In the genomic region with DNA sequence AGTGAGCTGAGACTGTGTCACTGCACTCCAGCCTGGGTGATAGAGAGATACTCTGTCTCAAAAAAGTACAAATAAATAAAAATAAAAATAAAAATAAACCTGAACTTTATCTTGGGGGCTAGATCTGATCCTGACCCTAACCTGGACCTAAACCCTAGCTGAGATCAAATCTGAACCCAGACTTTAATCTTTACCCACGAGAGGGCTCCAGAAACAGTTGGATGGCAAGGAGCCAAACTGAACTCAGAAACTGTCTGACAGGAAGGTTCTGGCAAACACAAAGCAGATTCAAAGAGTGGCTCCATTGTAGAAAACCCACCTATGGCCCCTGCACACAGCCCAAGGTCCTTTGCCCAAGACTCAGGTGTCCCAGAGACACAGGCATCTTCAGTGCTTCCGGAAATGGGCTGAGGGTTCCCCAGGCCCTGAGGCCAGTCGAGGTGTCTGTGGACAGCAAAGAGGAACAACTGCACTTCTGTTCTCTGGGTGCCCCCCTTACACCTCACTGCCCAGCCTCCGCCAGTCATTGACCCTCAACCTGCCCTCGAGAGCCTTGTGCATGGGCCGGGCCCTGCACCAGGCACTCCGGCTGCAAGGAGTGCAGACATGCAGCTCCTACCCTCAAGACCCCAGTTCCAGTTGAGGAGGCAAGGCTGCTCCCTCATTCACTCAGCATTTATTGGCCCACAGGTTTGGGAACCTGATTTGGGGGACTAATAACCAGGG, we compare ENCODE assay signal across 17 cellular contexts.
DNase-seq lines count a peak whose midpoint lies in the region; ATAC-seq, FAIRE-seq and TF ChIP-seq lines count a peak whose summit lies in the region.
"Had no signal": no experiment of that assay in that cellular context is flagged by ENCODE, and none has a peak within 500 bp of the region (broad histone marks: within the 10 kb centered on the region; RNA-seq: fewer than 3 reads in every experiment).

No MANE protein-coding gene starts in this region.

- no peaks in the 10 kb centered on the region for H3K36me3 Mint-ChIP-seq in CD14-positive monocyte
- H3K36me3 Mint-ChIP-seq: IgD-negative memory B cell, T-cell had no signal

- H3K79me2 ChIP-seq in Karpas-422 (ENCODE audit: low read length) (no peaks in the 10 kb centered on the region), keratinocyte (ENCODE audit: control insufficient read depth, insufficient read depth, low read length) (no peaks in the 10 kb centered on the region)

- ATAC-seq in HG03045 (IDR thresholded peaks at IDR 0.05; ENCODE audit: unreplicated experiment) (no peak), aorta (ENCODE audit: low FRiP score) (no peak)
- ATAC-seq: T-cell had no signal

- TF ChIP-seq CTCF in CD14-positive monocyte (IDR thresholded peaks at IDR 0.05): no peak
- no peak for TF ChIP-seq CTCF in keratinocyte (optimal IDR thresholded peaks at IDR 0.05 in 1 of 3, IDR thresholded peaks at IDR 0.05 in 1 of 3, conservative IDR thresholded peaks at IDR 0.05 in 1 of 3; ENCODE audit: extremely low read depth in 1 of 3, insufficient read depth in 2 of 3, low read length in 3 of 3)

- peaks cover 0 to 2% (median 0%) of the 10 kb centered on the region in 7 donors for H3K9me3 Mint-ChIP-seq in CD14-positive monocyte
- H3K9me3 Mint-ChIP-seq: T-cell had no signal

- peaks cover 0 to 3% (median 2%) of the 10 kb centered on the region in 3 donors for H3K27me3 Mint-ChIP-seq in CD14-positive monocyte (ENCODE audit: low read depth in 3 of 3)
- H3K27me3 Mint-ChIP-seq: IgD-negative memory B cell had no signal

- no peaks in the 10 kb centered on the region for H4K20me1 ChIP-seq in Karpas-422 (ENCODE audit: insufficient read depth, low read depth, low read length)
- H4K20me1 ChIP-seq in keratinocyte (ENCODE audit: control insufficient read depth, extremely low read depth, insufficient read depth, low read length): no peaks in the 10 kb centered on the region

- dilution Hi-C loops in keratinocyte (cut with MboI; ENCODE audit: extremely low pct_ligation_motif_present, low sequenced_read_pairs): no loop called here

- no peaks in the 10 kb centered on the region for H3K9me2 ChIP-seq in Karpas-422 (replicated peaks; ENCODE audit: insufficient read depth, low read length)

- H2AFZ ChIP-seq in Karpas-422 (ENCODE audit: low read length) (no peak overlapping the region), keratinocyte (ENCODE audit: control insufficient read depth, low read length) (no peak overlapping the region)

- H3K27ac ChIP-seq in Karpas-422 (ENCODE audit: low read length) (no peak overlapping the region), keratinocyte (ENCODE audit: control insufficient read depth, insufficient read depth, low read length) (no peak overlapping the region), aorta (ENCODE audit: low read depth in 1 of 2, low read length in 2 of 2) (no peak overlapping the region)
- H3K27ac ChIP-seq: SJSA1 had no signal

- H3K27me3 ChIP-seq in Karpas-422 (ENCODE audit: low read length) (no peaks in the 10 kb centered on the region), keratinocyte (ENCODE audit: control insufficient read depth, extremely low read depth, insufficient read depth, low read length) (no peaks in the 10 kb centered on the region), aorta (ENCODE audit: control insufficient read depth in 1 of 2, insufficient read depth in 2 of 2, low read length in 1 of 2) (no peaks in the 10 kb centered on the region)
- H3K27me3 ChIP-seq: SJSA1 had no signal

- H3K27ac Mint-ChIP-seq in CD14-positive monocyte: peak overlapping the region in 1 of 7 donors; percentile 63
- H3K27ac Mint-ChIP-seq: B cell, IgD-negative memory B cell, T-cell had no signal

- H3K4me1 Mint-ChIP-seq in CD14-positive monocyte: peaks cover 45% of the 10 kb centered on the region
- H3K4me1 Mint-ChIP-seq: B cell, IgD-negative memory B cell, T-cell had no signal

- intact Hi-C loops in CD14-positive monocyte (cut with micrococcal nuclease): loop anchor here in 1 of 2 donors (10.0 kb wide), 1 partner anchor 105 kb away; no protein-coding TSS in a partner anchor
- intact Hi-C loops in posterior vena cava (cut with DNase I): no loop called here
- intact Hi-C loops in aorta (cut with DNase I): no loop called here

- H3K4me3 Mint-ChIP-seq in CD14-positive monocyte: no peak overlapping the region
- H3K4me3 Mint-ChIP-seq: B cell, IgD-negative memory B cell, T-cell had no signal

- H3K9ac ChIP-seq in Karpas-422 (ENCODE audit: low read length): no peak overlapping the region
- no peak overlapping the region for H3K9ac ChIP-seq in keratinocyte (ENCODE audit: control insufficient read depth, extremely low read depth, insufficient read depth, low read length)

- FAIRE-seq in keratinocyte (lab: Jason Lieb, UNC): peak; percentile 69

- DNase-seq in CD14-positive monocyte (ENCODE audit: low spot score) (peak; percentile 43), Karpas-422 (peak; percentile 41), keratinocyte (ENCODE audit: low read depth, low spot score) (no peak), posterior vena cava (ENCODE audit: low spot score) (peak; percentile 54), aorta (no peak), putamen (ENCODE audit: low spot score) (no peak), NCI-H2107 treated with DMSO at 0.1 percent for 48 hours (lab: John Stamatoyannopoulos, UW; ENCODE audit: unreplicated experiment) (no peak)
- DNase-seq: H7, NCI-H1048, NCI-H1694, NCI-H446, NCI-H774, T-cell had no signal

- H3K36me3 ChIP-seq in Karpas-422 (ENCODE audit: insufficient read depth, low read length) (no peaks in the 10 kb centered on the region), keratinocyte (ENCODE audit: control insufficient read depth in 2 of 2, extremely low read depth in 1 of 2, insufficient read depth in 2 of 2, low read length in 2 of 2) (no peaks in the 10 kb centered on the region), aorta (ENCODE audit: control insufficient read depth in 1 of 2, insufficient read depth in 2 of 2, low read length in 1 of 2) (no peaks in the 10 kb centered on the region)
- H3K36me3 ChIP-seq: SJSA1 had no signal

- no peaks in the 10 kb centered on the region for H3K9me3 ChIP-seq in Karpas-422 (ENCODE audit: low read length)
- H3K9me3 ChIP-seq in keratinocyte (ENCODE audit: control insufficient read depth, low read depth, low read length): no peaks in the 10 kb centered on the region
- H3K9me3 ChIP-seq in aorta (ENCODE audit: control insufficient read depth, low read length): no peaks in the 10 kb centered on the region
- H3K9me3 ChIP-seq: SJSA1 had no signal

- no peaks in the 10 kb centered on the region for H3K4me1 ChIP-seq in Karpas-422 (ENCODE audit: low read length)
- peaks cover 23% of the 10 kb centered on the region for H3K4me1 ChIP-seq in keratinocyte (ENCODE audit: control insufficient read depth, extremely low read depth, insufficient read depth, low read length)
- H3K4me1 ChIP-seq in aorta (ENCODE audit: control insufficient read depth in 1 of 2, insufficient read depth in 2 of 2, low read length in 2 of 2): no peaks in the 10 kb centered on the region

- H3K4me2 ChIP-seq in Karpas-422 (ENCODE audit: low read depth, low read length, poor library complexity, severe bottlenecking): no peak overlapping the region
- no peak overlapping the region for H3K4me2 ChIP-seq in keratinocyte (ENCODE audit: control insufficient read depth, extremely low read depth, insufficient read depth, low read depth, low read length)

- H3K9me1 ChIP-seq in keratinocyte (ENCODE audit: control insufficient read depth, extremely low read depth, insufficient read depth, low read length): no peaks in the 10 kb centered on the region

- H3K4me3 ChIP-seq in Karpas-422 (ENCODE audit: low read length) (no peak overlapping the region), keratinocyte (ENCODE audit: control insufficient read depth in 2 of 3, extremely low read depth in 1 of 3, insufficient read depth in 2 of 3, low read depth in 1 of 3, low read length in 3 of 3) (no peak overlapping the region), aorta (ENCODE audit: low read length in 2 of 2) (no peak overlapping the region)
- H3K4me3 ChIP-seq: SJSA1 had no signal

- WGBS in aorta, 2 donors: 67 to 76% methylated on average over 7 of the region's 7 CpGs

Comparison
In these comparisons a context has a peak if more than half of its experiments do, and no peak if none do; other contexts are left out.
1. DNase-seq: peak in CD14-positive monocyte (single experiment), Karpas-422 (single experiment) and posterior vena cava (single experiment); none in keratinocyte (single experiment), aorta (0 of 2), putamen (single experiment) and NCI-H2107 treated with DMSO at 0.1 percent for 48 hours (single experiment).